Comparison of ENCODE assay signal across 8 cellular contexts in the genomic region with DNA sequence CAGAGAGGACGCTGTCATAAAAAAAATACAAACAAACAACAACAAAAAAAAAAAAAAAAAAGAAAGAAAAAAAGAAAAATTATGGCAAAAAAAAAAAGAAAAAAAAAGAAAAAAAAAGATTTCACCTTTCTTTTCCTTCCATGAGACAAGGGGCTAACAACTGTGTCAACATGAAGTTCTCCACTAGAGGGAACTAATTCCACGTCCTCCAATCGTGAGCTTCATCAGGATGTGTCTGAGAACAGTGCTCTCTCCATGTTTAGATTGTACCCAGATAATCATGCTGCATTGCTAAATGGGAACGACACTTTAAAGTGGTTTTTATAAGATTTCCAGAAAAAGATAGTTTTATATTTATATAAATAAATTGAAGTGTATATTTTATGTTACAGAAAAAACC.
DNase-seq lines count a peak whose midpoint lies in the region; ATAC-seq and TF ChIP-seq lines count a peak whose summit lies in the region.

No MANE protein-coding gene starts in this region.

- H3K4me1 Mint-ChIP-seq in CD14-positive monocyte, result no peaks in the 10 kb centered on the region
- no peaks in the 10 kb centered on the region for H3K4me1 Mint-ChIP-seq in activated T-helper 1 cell treated with anti-CD3 and anti-CD28 coated beads, Interleukin-12 subunit alpha, Interleukin-12 subunit beta, Interleukin-2, Interleukin-4 antibody, amounts not matched to agents 30 ng/mL and 10 ng/mL and 1 ng/mL, durations not matched to agents 14 hours and 24 hours and 36 hours (ENCODE audit: low read depth)

- H3K9me3 Mint-ChIP-seq in CD14-positive monocyte, result peaks cover 0 to 3% (median 2%) of the 10 kb centered on the region in 7 donors
- H3K9me3 Mint-ChIP-seq in activated T-helper 1 cell treated with anti-CD3 and anti-CD28 coated beads, Interleukin-12 subunit alpha, Interleukin-12 subunit beta, Interleukin-2, Interleukin-4 antibody, amounts not matched to agents 30 ng/mL and 10 ng/mL and 1 ng/mL, durations not matched to agents 14 hours and 24 hours and 36 hours, result no peaks in the 10 kb centered on the region

- H3K9me3 ChIP-seq in parathyroid adenoma (ENCODE audit: control insufficient read depth, low read length), result no peaks in the 10 kb centered on the region

- intact Hi-C loops in CD14-positive monocyte (cut with micrococcal nuclease), result loop anchor here in 1 of 2 donors (5.0 kb wide), 1 partner anchor 856 kb away; no protein-coding TSS in a partner anchor
- intact Hi-C loops in activated T-helper 1 cell treated with anti-CD3 and anti-CD28 coated beads, Interleukin-12 subunit alpha, Interleukin-12 subunit beta, Interleukin-2, Interleukin-4 antibody, amounts not matched to agents 30 ng/mL and 10 ng/mL and 1 ng/mL, durations not matched to agents 14 hours and 24 hours and 36 hours (cut with micrococcal nuclease), result loop anchor here (1.0 to 5.0 kb wide), 3 partner anchors 116 to 1013 kb away; no protein-coding TSS in a partner anchor

- H3K9ac ChIP-seq in parathyroid adenoma, result no peak overlapping the region

- H3K36me3 Mint-ChIP-seq in CD14-positive monocyte, result no peaks in the 10 kb centered on the region
- H3K36me3 Mint-ChIP-seq in activated T-helper 1 cell treated with anti-CD3 and anti-CD28 coated beads, Interleukin-12 subunit alpha, Interleukin-12 subunit beta, Interleukin-2, Interleukin-4 antibody, amounts not matched to agents 30 ng/mL and 10 ng/mL and 1 ng/mL, durations not matched to agents 14 hours and 24 hours and 36 hours (ENCODE audit: low read depth), result no peaks in the 10 kb centered on the region

- H3K4me2 ChIP-seq in parathyroid adenoma (ENCODE audit: low read length), result no peak overlapping the region

- H3K27ac ChIP-seq in parathyroid adenoma, result no peak overlapping the region

- H3K79me2 ChIP-seq in parathyroid adenoma, result no peaks in the 10 kb centered on the region

- H3K4me3 Mint-ChIP-seq in CD14-positive monocyte, result no peak overlapping the region
- H3K4me3 Mint-ChIP-seq in activated T-helper 1 cell treated with anti-CD3 and anti-CD28 coated beads, Interleukin-12 subunit alpha, Interleukin-12 subunit beta, Interleukin-2, Interleukin-4 antibody, amounts not matched to agents 30 ng/mL and 10 ng/mL and 1 ng/mL, durations not matched to agents 14 hours and 24 hours and 36 hours, result no peak overlapping the region

- no peak for DNase-seq in CD14-positive monocyte (ENCODE audit: low spot score)
- peak; percentile 52 for DNase-seq in NCI-H1436 (lab: John Stamatoyannopoulos, UW)
- peak; percentile 7 to 73 for DNase-seq in SW 1271 (lab: John Stamatoyannopoulos, UW)
- DNase-seq in fibroblast of villous mesenchyme (ENCODE audit: low read depth), result peak; percentile 69
- DNase-seq in activated T-helper 1 cell treated with anti-CD3 and anti-CD28 coated beads, Interleukin-12 subunit alpha, Interleukin-12 subunit beta, Interleukin-2, Interleukin-4 antibody, amounts not matched to agents 30 ng/mL and 10 ng/mL and 1 ng/mL, durations not matched to agents 14 hours and 24 hours and 36 hours (ENCODE audit: low spot score), result no peak

- H3K36me3 ChIP-seq in parathyroid adenoma (ENCODE audit: control insufficient read depth, insufficient read depth, low read length), result no peaks in the 10 kb centered on the region

- ATAC-seq in GM18861 (IDR thresholded peaks at IDR 0.05; ENCODE audit: unreplicated experiment) (peak; percentile 91), HG02938 (IDR thresholded peaks at IDR 0.05; ENCODE audit: unreplicated experiment) (peak; percentile 84)

- TF ChIP-seq CTCF in CD14-positive monocyte (IDR thresholded peaks at IDR 0.05) (peak; percentile 67), fibroblast of villous mesenchyme (IDR thresholded peaks at IDR 0.05; ENCODE audit: insufficient read depth, low read depth, low read length) (peak; percentile 82), parathyroid adenoma (IDR thresholded peaks at IDR 0.05) (peak; percentile 25)

- no peaks in the 10 kb centered on the region for H3K4me1 ChIP-seq in parathyroid adenoma

- H3K27me3 Mint-ChIP-seq in CD14-positive monocyte (ENCODE audit: low read depth in 3 of 3), result peaks cover 0 to 4% (median 2%) of the 10 kb centered on the region in 3 donors
- H3K27me3 Mint-ChIP-seq in activated T-helper 1 cell treated with anti-CD3 and anti-CD28 coated beads, Interleukin-12 subunit alpha, Interleukin-12 subunit beta, Interleukin-2, Interleukin-4 antibody, amounts not matched to agents 30 ng/mL and 10 ng/mL and 1 ng/mL, durations not matched to agents 14 hours and 24 hours and 36 hours (ENCODE audit: insufficient read depth), result peaks cover 6% of the 10 kb centered on the region

- H3K27ac Mint-ChIP-seq in CD14-positive monocyte, result no peak overlapping the region
- H3K27ac Mint-ChIP-seq in activated T-helper 1 cell treated with anti-CD3 and anti-CD28 coated beads, Interleukin-12 subunit alpha, Interleukin-12 subunit beta, Interleukin-2, Interleukin-4 antibody, amounts not matched to agents 30 ng/mL and 10 ng/mL and 1 ng/mL, durations not matched to agents 14 hours and 24 hours and 36 hours, result no peak overlapping the region

- H3K27me3 ChIP-seq in parathyroid adenoma (ENCODE audit: control insufficient read depth, insufficient read depth, low read length), result no peaks in the 10 kb centered on the region

- no peak overlapping the region for H2AFZ ChIP-seq in parathyroid adenoma

- H3K4me3 ChIP-seq in fibroblast of villous mesenchyme (ENCODE audit: low read depth, low read length), result no peak overlapping the region
- H3K4me3 ChIP-seq in parathyroid adenoma (ENCODE audit: low read depth, low read length), result no peak overlapping the region

Comparison
In these comparisons a context has a peak if more than half of its experiments do, and no peak if none do; other contexts are left out.
1. DNase-seq: peak in NCI-H1436 (single experiment), SW 1271 (2 of 2) and fibroblast of villous mesenchyme (single experiment); none in CD14-positive monocyte (single experiment) and activated T-helper 1 cell treated with anti-CD3 and anti-CD28 coated beads, Interleukin-12 subunit alpha, Interleukin-12 subunit beta, Interleukin-2, Interleukin-4 antibody, amounts not matched to agents 30 ng/mL and 10 ng/mL and 1 ng/mL, durations not matched to agents 14 hours and 24 hours and 36 hours (single experiment).
2. CTCF ChIP-seq: peak in every context shown above with its lines; median percentile 82 in fibroblast of villous mesenchyme; 67 in CD14-positive monocyte; 25 in parathyroid adenoma.